26 cellular contexts compared by ENCODE assay signal in genomic region chr3:128603811-128604447, GRCh38. TPM values are rescaled to one million over a fixed set of nuclear protein-coding genes. Genes with fewer than 3 reads are reported as not detected.
A peak's percentile ranks its signal among the peaks of the same experiment; 100 is the strongest.
DNase-seq lines count a peak whose midpoint lies in the region; ATAC-seq and TF ChIP-seq lines count a peak whose summit lies in the region.
"Had no signal": no experiment of that assay in that cellular context is flagged by ENCODE, and none has a peak within 500 bp of the region (broad histone marks: within the 10 kb centered on the region; RNA-seq: fewer than 3 reads in every experiment).

No MANE protein-coding gene starts in this region.

- CTCF ChIA-PET in HEK293 (lab: Yijun Ruan, JAX), result interaction anchor here (1.7 kb wide), 1 partner anchor 14 kb away, joined by 6 read pairs; no protein-coding TSS in a partner anchor

- H3K27me3 ChIP-seq in neuronal stem cell (ENCODE audit: control insufficient read depth in 3 of 3, insufficient read depth in 3 of 3, low read depth in 1 of 3, low read length in 3 of 3) (peaks cover 0 to 8% (median 0%) of the 10 kb centered on the region in 3 experiments), gastroesophageal sphincter (peaks cover 15% of the 10 kb centered on the region)
- H3K27me3 ChIP-seq: body of pancreas, transverse colon had no signal

- no peak overlapping the region for H4K91ac ChIP-seq in neuronal stem cell (ENCODE audit: low read depth, low read length, poor library complexity)

- no peak for TF ChIP-seq EP300 in gastroesophageal sphincter (IDR thresholded peaks at IDR 0.05)

- H3K4me1 ChIP-seq in HEK293 (ENCODE audit: control insufficient read depth, insufficient read depth, low read length) (no peaks in the 10 kb centered on the region), neuronal stem cell (ENCODE audit: control insufficient read depth in 2 of 2, insufficient read depth in 1 of 2, low read depth in 1 of 2, low read length in 2 of 2) (peaks cover 0 to 3% of the 10 kb centered on the region in 2 donors), gastroesophageal sphincter (peaks cover 0 to 13% (median 0%) of the 10 kb centered on the region in 3 donors)

- H2AFZ ChIP-seq in neuronal stem cell (ENCODE audit: low read length), result no peak overlapping the region

- H2BK12ac ChIP-seq in neuronal stem cell (ENCODE audit: low read length), result no peak overlapping the region

- H3K9me3 ChIP-seq in HEK293 (ENCODE audit: control insufficient read depth, insufficient read depth, low read depth, low read length), result no peaks in the 10 kb centered on the region
- no peaks in the 10 kb centered on the region for H3K9me3 ChIP-seq in neuronal stem cell (replicated peaks in 1 of 2; ENCODE audit: control insufficient read depth in 2 of 2, insufficient read depth in 1 of 2, low read depth in 1 of 2, low read length in 2 of 2)
- no peaks in the 10 kb centered on the region for H3K9me3 ChIP-seq in gastroesophageal sphincter
- H3K9me3 ChIP-seq: BLaER1, body of pancreas, Caco-2, transverse colon had no signal

- peaks cover 3% of the 10 kb centered on the region for H3K79me1 ChIP-seq in neuronal stem cell (ENCODE audit: low read depth, low read length)

- no peak for ATAC-seq in GM19035 (IDR thresholded peaks at IDR 0.05; ENCODE audit: unreplicated experiment)
- no peak for ATAC-seq in HG02571 (IDR thresholded peaks at IDR 0.05; ENCODE audit: unreplicated experiment)
- no peak for ATAC-seq in gastroesophageal sphincter
- ATAC-seq: activated T-cell treated with anti-CD3 and anti-CD28 coated beads, Interleukin-2, amount 50 U/mL, for 4 hours; body of pancreas; left ventricle myocardium superior had no signal

- no peaks in the 10 kb centered on the region for H3K36me3 ChIP-seq in HEK293 (ENCODE audit: control insufficient read depth in 2 of 2, insufficient read depth in 1 of 2, low read length in 2 of 2)
- no peaks in the 10 kb centered on the region for H3K36me3 ChIP-seq in neuronal stem cell (replicated peaks in 1 of 2; ENCODE audit: control insufficient read depth in 2 of 2, insufficient read depth in 2 of 2, low read length in 2 of 2)
- no peaks in the 10 kb centered on the region for H3K36me3 ChIP-seq in gastroesophageal sphincter
- H3K36me3 ChIP-seq: BLaER1, transverse colon, WERI-Rb-1 had no signal

- H2BK120ac ChIP-seq in neuronal stem cell (ENCODE audit: low read depth, low read length), result no peak overlapping the region

- peak overlapping the region; percentile 20 for H2AK5ac ChIP-seq in neuronal stem cell (ENCODE audit: low read depth, low read length)

- H3K4me2 ChIP-seq in neuronal stem cell (ENCODE audit: insufficient read depth, low read length, poor library complexity, severe bottlenecking), result no peak overlapping the region
- H3K4me2 ChIP-seq: BLaER1 had no signal

- no peak for TF ChIP-seq POLR2A in gastroesophageal sphincter (IDR thresholded peaks at IDR 0.05)

- no peak overlapping the region for H4K8ac ChIP-seq in neuronal stem cell (ENCODE audit: low read depth, low read length)

- H2BK5ac ChIP-seq in neuronal stem cell (ENCODE audit: low read length), result peak overlapping the region; percentile 66

- no peak overlapping the region for H3K4ac ChIP-seq in neuronal stem cell (ENCODE audit: low read length)

- H3K4me3 ChIP-seq in HEK293 (ENCODE audit: low read depth, low read length) (no peak overlapping the region), neuronal stem cell (ENCODE audit: low read length in 2 of 2) (no peak overlapping the region), gastroesophageal sphincter (no peak overlapping the region)
- H3K4me3 ChIP-seq: BLaER1, body of pancreas, SK-N-MC, transverse colon had no signal

- H2BK15ac ChIP-seq in neuronal stem cell (ENCODE audit: low read length), result no peak overlapping the region

- peak overlapping the region; percentile 14 for H3K9ac ChIP-seq in neuronal stem cell (ENCODE audit: low read depth, low read length, poor library complexity)
- H3K9ac ChIP-seq: BLaER1 had no signal

- DNase-seq in NOMO-1 treated with DMSO at 0.1 percent for 48 hours (lab: John Stamatoyannopoulos, UW; ENCODE audit: unreplicated experiment) (peak; percentile 96), UCSD-AML1 (lab: John Stamatoyannopoulos, UW; ENCODE audit: unreplicated experiment) (peak; percentile 94), neuronal stem cell (ENCODE audit: low spot score) (no peak)
- DNase-seq: ACHN; activated CD4-positive, alpha-beta T cell treated with anti-CD3 and anti-CD28 coated beads for 48 hours; activated gamma-delta T cell treated with Interleukin-2 at 50 U/mL for 16 hours; activated T-cell treated with anti-CD3 and anti-CD28 coated beads, Interleukin-2, amount 50 U/mL, for 4 hours; body of pancreas; Caco-2; cerebellar nuclear complex; DND-41; left ventricle myocardium superior; natural killer cell; NCI-H1105; NCI-H187 treated with DMSO at 0.1 percent for 48 hours; NCI-H526; small intestine; T-helper 2 cell; transverse colon; WERI-Rb-1 had no signal

- WGBS in neuronal stem cell (ENCODE audit: extremely low coverage in 2 of 2, insufficient read length in 2 of 2, insufficient replicate concordance in 1 of 2), 2 donors, result no CpG with 5 or more reads among the region's 16 CpGs
- WGBS in gastroesophageal sphincter (ENCODE audit: low coverage in 1 of 2), 2 donors, result 50% methylated on average over 2 of the region's 16 CpGs; no CpG with 5 or more reads in 1 of the 2 donors

- TF ChIP-seq CTCF in HEK293 (tag by site-specific recombination; IDR thresholded peaks at IDR 0.05), result no peak
- no peak for TF ChIP-seq CTCF in gastroesophageal sphincter (IDR thresholded peaks at IDR 0.05)

- peak overlapping the region; percentile 65 for H3K23ac ChIP-seq in neuronal stem cell (ENCODE audit: low read depth, low read length, poor library complexity)

- H3K18ac ChIP-seq in neuronal stem cell (ENCODE audit: low read length), result peak overlapping the region; percentile 27

- H3K14ac ChIP-seq in neuronal stem cell (ENCODE audit: low read length), result peak overlapping the region; percentile 71

- POLR2A ChIA-PET in HEK293 (lab: Yijun Ruan, JAX), result no interaction called here

- H3K27ac ChIP-seq in HEK293 (ENCODE audit: extremely low read depth, low read depth, low read length) (no peak overlapping the region), neuronal stem cell (replicated peaks; ENCODE audit: low read length) (no peak overlapping the region), gastroesophageal sphincter (no peak overlapping the region)
- H3K27ac ChIP-seq: BLaER1, body of pancreas, SK-N-MC, transverse colon, WERI-Rb-1 had no signal

TF ChIP-seq in HEK293, 187 proteins besides CTCF, POLR2A, EP300 and RAD21:
- no peak for TF ChIP-seq MEIS1 (CRISPR knock-in tag; IDR thresholded peaks at IDR 0.05; ENCODE audit: borderline replicate concordance)
- TF ChIP-seq GLIS2 (tag by site-specific recombination; IDR thresholded peaks at IDR 0.05), result 0 out of 2 replicates have a peak, but pooled peaks have one; percentile 10
- no peak for TF ChIP-seq ZNF140 (tag by site-specific recombination; IDR thresholded peaks at IDR 0.05)
- peak; percentile 91 for TF ChIP-seq GLIS1 (tag by site-specific recombination; IDR thresholded peaks at IDR 0.05)

RNA-seq across cellular contexts. Expression of gene RPN1, which starts 46.7 kb away (rescaled TPM):
- polyA plus RNA-seq in neuronal stem cell (2013, experiment 1 of 2), result 119 TPM
- 117 TPM for polyA plus RNA-seq in neuronal stem cell (2013, experiment 2 of 2)
- 100 to 1,000 TPM; 144 to 243 (median 182) TPM for total RNA-seq in gastroesophageal sphincter
